Comparison of ENCODE assay signal across 1 cellular context in genomic region chr5:102755691-102756371, GRCh38.
TF ChIP-seq lines count a peak whose summit lies in the region.

No MANE protein-coding gene starts in this region.

TF ChIP-seq in HepG2, 621 proteins besides CTCF, POLR2A, EP300 and RAD21 (continued from another document and continues in another):
- TF ChIP-seq ZBTB40 (IDR thresholded peaks at IDR 0.05) = no peak
- 0 out of 2 replicates have a peak, but pooled peaks have one; percentile 25 for TF ChIP-seq ZBTB40 (CRISPR knock-in tag; IDR thresholded peaks at IDR 0.05)
- TF ChIP-seq ERF (CRISPR knock-in tag; IDR thresholded peaks at IDR 0.05) = 0 out of 2 replicates have a peak, but pooled peaks have one; percentile 19
- peak; percentile 37 for TF ChIP-seq ARID5B (CRISPR knock-in tag; IDR thresholded peaks at IDR 0.05)
- TF ChIP-seq NFRKB (IDR thresholded peaks at IDR 0.05) = no peak
- TF ChIP-seq AHDC1 (CRISPR knock-in tag; IDR thresholded peaks at IDR 0.05; ENCODE audit: borderline replicate concordance) = peak; percentile 63; the same call in 1 of the 2 replicates
- no peak for TF ChIP-seq ADNP (CRISPR knock-in tag; IDR thresholded peaks at IDR 0.05)
- peak; percentile 67; the same call in 1 of the 2 replicates for TF ChIP-seq ZNF619 (CRISPR knock-in tag; IDR thresholded peaks at IDR 0.05)
- TF ChIP-seq ZNF746 (CRISPR knock-in tag; IDR thresholded peaks at IDR 0.05) = 0 out of 2 replicates have a peak, but pooled peaks have one; percentile 8
- TF ChIP-seq ZNF441 (CRISPR knock-in tag; IDR thresholded peaks at IDR 0.05; ENCODE audit: borderline replicate concordance) = peak; percentile 53; the same call in 1 of the 2 replicates
- peak; percentile 43 for TF ChIP-seq HOXA3 (CRISPR knock-in tag; IDR thresholded peaks at IDR 0.05)
- TF ChIP-seq ZMYM4 (CRISPR knock-in tag; IDR thresholded peaks at IDR 0.05) = peak; percentile 37; the same call in 1 of the 2 replicates
- peak; percentile 57; the same call in 1 of the 2 replicates for TF ChIP-seq ZNF501 (CRISPR knock-in tag; IDR thresholded peaks at IDR 0.05)
- 0 out of 2 replicates have a peak, but pooled peaks have one; percentile 75 for TF ChIP-seq ZNF510 (CRISPR knock-in tag; IDR thresholded peaks at IDR 0.05; ENCODE audit: low read depth)
- TF ChIP-seq MAX (IDR thresholded peaks at IDR 0.05) = peak; percentile 28; the same call in 1 of the 2 replicates
- peak; percentile 52; the same call in 1 of the 2 replicates for TF ChIP-seq MYC (CRISPR knock-in tag; IDR thresholded peaks at IDR 0.05; ENCODE audit: borderline replicate concordance)
- TF ChIP-seq ZMAT5 (CRISPR knock-in tag; IDR thresholded peaks at IDR 0.05; ENCODE audit: borderline replicate concordance, low read depth) = no peak
- peak in 1 of 2 experiments; percentile 16; a peak in 1 of 4 replicates for TF ChIP-seq ATF4 (CRISPR knock-in tag; IDR thresholded peaks at IDR 0.05)
- no peak for TF ChIP-seq LCORL (IDR thresholded peaks at IDR 0.05)
- peak; percentile 68; the same call in 1 of the 2 replicates for TF ChIP-seq LCORL (CRISPR knock-in tag; IDR thresholded peaks at IDR 0.05)
- no peak for TF ChIP-seq RNF2 (conservative IDR thresholded peaks at IDR 0.05; ENCODE audit: low read depth)
- TF ChIP-seq ZHX1 (CRISPR knock-in tag; IDR thresholded peaks at IDR 0.05; ENCODE audit: low read depth) = 0 out of 2 replicates have a peak, but pooled peaks have one; percentile 36
- TF ChIP-seq DMAP1 (CRISPR knock-in tag; IDR thresholded peaks at IDR 0.05) = peak; percentile 14; the same call in 1 of the 2 replicates
- TF ChIP-seq ZZZ3 (CRISPR knock-in tag; IDR thresholded peaks at IDR 0.05; ENCODE audit: borderline replicate concordance) = no peak
- no peak for TF ChIP-seq ZNF781 (CRISPR knock-in tag; IDR thresholded peaks at IDR 0.05; ENCODE audit: borderline replicate concordance, not compliant biosample characterization)
- peak; percentile 84; the same call in 1 of the 2 replicates for TF ChIP-seq JUN (CRISPR knock-in tag; IDR thresholded peaks at IDR 0.05)
- TF ChIP-seq ATF2 (CRISPR knock-in tag; IDR thresholded peaks at IDR 0.05) = peak; percentile 68
- TF ChIP-seq ZNF816 (CRISPR knock-in tag; IDR thresholded peaks at IDR 0.05; ENCODE audit: borderline replicate concordance) = peak; percentile 73; the same call in 1 of the 2 replicates
